In genomic region chr19:27974082-27974513, GRCh38 we compare ENCODE assay signal across 8 cellular contexts.
DNase-seq lines count a peak whose midpoint lies in the region; ATAC-seq and TF ChIP-seq lines count a peak whose summit lies in the region.

No MANE protein-coding gene starts in this region.

- no peaks in the 10 kb centered on the region for H3K36me3 ChIP-seq in left lung

- CTCF ChIA-PET in HEK293T (lab: Yijun Ruan, JAX), result interaction anchor here (0.6 to 1.3 kb wide), 3 partner anchors 15 to 353 kb away, joined by 3 to 4 read pairs (median 3); no protein-coding TSS in a partner anchor

- no peaks in the 10 kb centered on the region for H3K4me1 ChIP-seq in left lung

- intact Hi-C loops in left lung (cut with DNase I), result no loop called here

- peak; percentile 42 for DNase-seq in ELF-1 (ENCODE audit: low read depth, low spot score)
- DNase-seq in amygdala (lab: John Stamatoyannopoulos, UW), result peak in 30 of 56 donors; percentile 1 to 51 (median 18)
- no peak for DNase-seq in left lung
- no peak for DNase-seq in HEK293T (ENCODE audit: extremely low spot score)
- no peak for DNase-seq in DMS79 treated with DMSO at 0.1 percent for 48 hours (lab: John Stamatoyannopoulos, UW)

- ATAC-seq in left lung, result peak; percentile 44
- no peak for ATAC-seq in HG03039 (IDR thresholded peaks at IDR 0.05; ENCODE audit: unreplicated experiment)
- ATAC-seq in HG03135 (IDR thresholded peaks at IDR 0.05; ENCODE audit: unreplicated experiment), result no peak

- TF ChIP-seq CTCF in LNCAP (IDR thresholded peaks at IDR 0.05) (peak; percentile 87), left lung (IDR thresholded peaks at IDR 0.05) (no peak)

- no peak overlapping the region for H3K4me3 ChIP-seq in left lung

- no peaks in the 10 kb centered on the region for H3K9me3 ChIP-seq in left lung

- POLR2A ChIA-PET in HEK293T (lab: Yijun Ruan, JAX), result no interaction called here

- H3K27ac ChIP-seq in left lung, result no peak overlapping the region

- no peaks in the 10 kb centered on the region for H3K27me3 ChIP-seq in left lung

TF ChIP-seq in HEK293T, 16 proteins besides CTCF, POLR2A, EP300 and RAD21:
- no peak for TF ChIP-seq BHLHE40 (IDR thresholded peaks at IDR 0.05; ENCODE audit: borderline replicate concordance)
- TF ChIP-seq FOXA1 (IDR thresholded peaks at IDR 0.05), result no peak
- TF ChIP-seq ZNF384 (IDR thresholded peaks at IDR 0.05), result no peak
- TF ChIP-seq TARDBP (IDR thresholded peaks at IDR 0.05), result no peak
- no peak for TF ChIP-seq L3MBTL2 (conservative IDR thresholded peaks at IDR 0.05)
- TF ChIP-seq LEF1 (IDR thresholded peaks at IDR 0.05; ENCODE audit: borderline replicate concordance), result no peak
- no peak for TF ChIP-seq PKNOX1 (IDR thresholded peaks at IDR 0.05)
- no peak for TF ChIP-seq FOXM1 (IDR thresholded peaks at IDR 0.05; ENCODE audit: borderline replicate concordance)
- no peak for TF ChIP-seq SUZ12 (IDR thresholded peaks at IDR 0.05)
- no peak for TF ChIP-seq SP1 (IDR thresholded peaks at IDR 0.05)
- no peak for TF ChIP-seq FOXK2 (IDR thresholded peaks at IDR 0.05)
- TF ChIP-seq CTBP1 (IDR thresholded peaks at IDR 0.05; ENCODE audit: borderline replicate concordance), result no peak
- TF ChIP-seq ELF4 (IDR thresholded peaks at IDR 0.05), result no peak
- no peak for TF ChIP-seq NFRKB (IDR thresholded peaks at IDR 0.05)
- TF ChIP-seq ARNT (IDR thresholded peaks at IDR 0.05), result no peak
- TF ChIP-seq HDGF (IDR thresholded peaks at IDR 0.05; ENCODE audit: borderline replicate concordance), result no peak

Comparison
In these comparisons a context has a peak if more than half of its experiments do, and no peak if none do; other contexts are left out.
1. DNase-seq: peak in ELF-1 (single experiment) and amygdala (30 of 56); none in left lung (0 of 2), HEK293T (single experiment) and DMS79 treated with DMSO at 0.1 percent for 48 hours (single experiment).